ENCODE assay signal across 23 cellular contexts in the genomic region with DNA sequence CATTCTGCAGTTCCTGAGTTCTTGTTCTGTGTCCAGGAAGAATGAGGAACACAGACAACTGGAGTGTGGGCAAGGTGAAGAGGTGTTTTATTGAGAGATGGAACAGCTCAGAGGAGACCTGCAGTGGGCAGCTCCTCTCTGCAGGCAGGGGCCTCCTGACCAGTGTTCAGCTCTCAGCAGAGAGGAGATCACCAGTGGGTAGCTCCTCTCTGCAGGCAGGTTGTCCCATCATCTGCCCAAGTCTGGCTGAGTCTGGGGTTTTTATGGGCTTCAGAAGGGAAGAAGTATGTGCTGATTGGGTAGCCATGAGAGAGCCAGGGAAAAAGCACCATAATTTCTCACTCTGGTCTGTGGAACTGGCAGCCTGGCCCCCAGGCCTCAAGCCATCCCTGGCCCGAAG. TPM values are rescaled to one million over a fixed set of nuclear protein-coding genes. Genes with fewer than 3 reads are reported as not detected.
"Had no signal": no experiment of that assay in that cellular context is flagged by ENCODE, and none has a peak within 500 bp of the region (broad histone marks: within the 10 kb centered on the region; RNA-seq: fewer than 3 reads in every experiment).

No MANE protein-coding gene starts in this region.

- H3K27ac Mint-ChIP-seq: memory B cell; nephron progenitor cell; neural progenitor cell; progenitor cell of endocrine pancreas; stimulated activated naive B cell treated with anti-CD40 and anti-IgM and Interleukin-4, amounts not matched to agents 10 μg/mL and 1 μg/mL and 100 μg/mL, for 72 hours had no signal

- H3K27me3 Mint-ChIP-seq: memory B cell; naive thymus-derived CD8-positive, alpha-beta T cell; stimulated activated naive B cell treated with anti-CD40 and anti-IgM and Interleukin-4, amounts not matched to agents 10 μg/mL and 1 μg/mL and 100 μg/mL, for 72 hours had no signal

- H3K4me1 ChIP-seq: left ventricle myocardium inferior, right atrium auricular region, right lobe of liver, stomach, testis, thyroid gland, vagina had no signal

- H3K9me3 Mint-ChIP-seq: nephron progenitor cell, neural progenitor cell had no signal

- H3K36me3 Mint-ChIP-seq: neural progenitor cell had no signal

- H3K36me3 ChIP-seq: left ventricle myocardium inferior, neural progenitor cell, ovary, right atrium auricular region, right lobe of liver, stomach, thyroid gland, transverse colon, upper lobe of left lung, vagina had no signal

- H3K4me2 ChIP-seq: hepatocyte, neural progenitor cell, smooth muscle cell had no signal

- DNase-seq: islet precursor cell; naive thymus-derived CD8-positive, alpha-beta T cell; nephron progenitor cell; ovary; stimulated activated CD4-positive, alpha-beta T cell treated with anti-CD3 and anti-CD28 coated beads, Interleukin-2, amount 100 ng/mL, for 24 hours; stimulated activated CD4-positive, alpha-beta T cell treated with anti-CD3 and anti-CD28 coated beads, Interleukin-4, amount 100 ng/mL, for 1 hour; stimulated activated naive B cell treated with anti-CD40 and anti-IgM and Interleukin-4, amounts not matched to agents 10 μg/mL and 1 μg/mL and 100 μg/mL, for 72 hours; stimulated activated naive CD8-positive, alpha-beta T cell treated with anti-CD3 and anti-CD28 coated beads, Interleukin-15, Interleukin-2, amounts not matched to agents 100 U/mL and 50 U/mL, for 24 hours; stomach; testis; transverse colon had no signal

- H3K27me3 ChIP-seq: hepatocyte, ovary, right atrium auricular region, right lobe of liver, stomach, testis, thyroid gland, transverse colon, upper lobe of left lung, vagina had no signal

- ATAC-seq: naive thymus-derived CD8-positive, alpha-beta T cell; stimulated activated naive B cell treated with anti-CD40 and anti-IgM and Interleukin-4, amounts not matched to agents 10 μg/mL and 1 μg/mL and 100 μg/mL, for 72 hours; stimulated activated naive CD8-positive, alpha-beta T cell treated with anti-CD3 and anti-CD28 coated beads, Interleukin-15, Interleukin-2, amounts not matched to agents 100 U/mL and 50 U/mL, for 24 hours had no signal

- H3K4me3 Mint-ChIP-seq: memory B cell; nephron progenitor cell; neural progenitor cell; stimulated activated naive B cell treated with anti-CD40 and anti-IgM and Interleukin-4, amounts not matched to agents 10 μg/mL and 1 μg/mL and 100 μg/mL, for 72 hours had no signal

- H2AFZ ChIP-seq: hepatocyte, neural progenitor cell had no signal

- H3K9ac ChIP-seq: neural progenitor cell had no signal

- H3K4me1 Mint-ChIP-seq: naive thymus-derived CD8-positive, alpha-beta T cell had no signal

- H3K27ac ChIP-seq: hepatocyte, left ventricle myocardium inferior, neural progenitor cell, ovary, right atrium auricular region, right lobe of liver, stomach, testis, thyroid gland, transverse colon, upper lobe of left lung, vagina had no signal

- H3K9me3 ChIP-seq: ovary, right atrium auricular region, right lobe of liver, thyroid gland, transverse colon, vagina had no signal

- H3K4me3 ChIP-seq: hepatocyte, left ventricle myocardium inferior, neural progenitor cell, ovary, right atrium auricular region, right lobe of liver, smooth muscle cell, stomach, testis, thyroid gland, transverse colon, upper lobe of left lung, vagina had no signal

RNA-seq across cellular contexts. Expression of gene RASGEF1B, which starts 56.0 kb away (rescaled TPM):
- total RNA-seq: lung microvascular endothelial cell had no signal
